ENCODE assay signal across 22 cellular contexts in genomic region chr2:240364582-240364960, GRCh38.
"Had no signal": no experiment of that assay in that cellular context is flagged by ENCODE, and none has a peak within 500 bp of the region (broad histone marks: within the 10 kb centered on the region; RNA-seq: fewer than 3 reads in every experiment).

No MANE protein-coding gene starts in this region.

- H3K27ac Mint-ChIP-seq: activated B cell treated with CpG ODN at 0.5 μM for 24 hours; activated CD4-positive, alpha-beta T cell treated with anti-CD3 and anti-CD28 coated beads, Interleukin-2, amount 10 ng/mL, durations not matched to agents 24 days and 14 days; activated CD8-positive, alpha-beta T cell treated with anti-CD3 and anti-CD28 coated beads for 36 hours; activated naive CD8-positive, alpha-beta T cell treated with anti-CD3 and anti-CD28 coated beads for 36 hours; activated T-helper 17 cell treated with anti-CD3 and anti-CD28 coated beads, Interleukin-2, amount 50 U/mL, for 72 hours; endodermal cell; immature natural killer cell; T-helper 2 cell treated with Interferon-gamma antibody and Interleukin-4, amounts not matched to agents 5 μg/mL and 100 μg/mL, for 36 hours had no signal

- H3K36me3 Mint-ChIP-seq: immature natural killer cell had no signal

- H3K4me3 Mint-ChIP-seq: activated B cell treated with CpG ODN at 0.5 μM for 24 hours; activated CD4-positive, alpha-beta T cell treated with anti-CD3 and anti-CD28 coated beads, Interleukin-2, amount 10 ng/mL, durations not matched to agents 24 days and 14 days; activated CD8-positive, alpha-beta T cell treated with anti-CD3 and anti-CD28 coated beads for 36 hours; activated naive CD8-positive, alpha-beta T cell treated with anti-CD3 and anti-CD28 coated beads for 36 hours; activated T-helper 17 cell treated with anti-CD3 and anti-CD28 coated beads, Interleukin-2, amount 50 U/mL, for 72 hours; endodermal cell; immature natural killer cell; T-helper 2 cell treated with Interferon-gamma antibody and Interleukin-4, amounts not matched to agents 5 μg/mL and 100 μg/mL, for 36 hours had no signal

- H3K4me1 ChIP-seq: colonic mucosa had no signal

- H3K9me3 ChIP-seq: colonic mucosa, SK-N-SH had no signal

- H3K9me3 Mint-ChIP-seq: immature natural killer cell had no signal

- DNase-seq: activated B cell treated with CpG ODN at 0.5 μM for 24 hours; activated CD4-positive, alpha-beta T cell treated with anti-CD3 and anti-CD28 coated beads, Interleukin-2, amount 10 ng/mL, durations not matched to agents 24 days and 14 days; activated CD8-positive, alpha-beta T cell treated with anti-CD3 and anti-CD28 coated beads for 36 hours; activated naive CD4-positive, alpha-beta T cell; activated naive CD8-positive, alpha-beta T cell treated with anti-CD3 and anti-CD28 coated beads for 36 hours; activated T-cell treated with anti-CD3 and anti-CD28 coated beads, Interleukin-2, amount 50 U/mL, for 1 hour; amniotic stem cell; central memory CD4-positive, alpha-beta T cell; colonic mucosa; endodermal cell; foreskin keratinocyte; immature natural killer cell; left colon; mammary epithelial cell; SK-N-SH; stimulated activated CD8-positive, alpha-beta memory T cell treated with anti-CD3 and anti-CD28 coated beads, Interleukin-4, amount 100 ng/mL, for 48 hours; stimulated activated naive CD4-positive, alpha-beta T cell; tibial artery had no signal

- H3K27me3 ChIP-seq: colonic mucosa, tibial artery had no signal

- H3K27ac ChIP-seq: colonic mucosa, epithelial cell of prostate, foreskin keratinocyte, parathyroid adenoma, tibial artery had no signal

- H3K9ac ChIP-seq: parathyroid adenoma, SK-N-SH had no signal

- H3K36me3 ChIP-seq: colonic mucosa, tibial artery had no signal

- H3K4me1 Mint-ChIP-seq: activated B cell treated with CpG ODN at 0.5 μM for 24 hours; activated CD4-positive, alpha-beta T cell treated with anti-CD3 and anti-CD28 coated beads, Interleukin-2, amount 10 ng/mL, durations not matched to agents 24 days and 14 days; activated naive CD8-positive, alpha-beta T cell treated with anti-CD3 and anti-CD28 coated beads for 36 hours; activated T-helper 17 cell treated with anti-CD3 and anti-CD28 coated beads, Interleukin-2, amount 50 U/mL, for 72 hours; endodermal cell; immature natural killer cell had no signal

- H3K4me2 ChIP-seq: SK-N-SH had no signal

- H2AFZ ChIP-seq: parathyroid adenoma had no signal

- ATAC-seq: activated CD8-positive, alpha-beta T cell treated with anti-CD3 and anti-CD28 coated beads for 36 hours; activated T-helper 17 cell treated with anti-CD3 and anti-CD28 coated beads, Interleukin-2, amount 50 U/mL, for 72 hours; foreskin keratinocyte; left colon had no signal

- H3K27me3 Mint-ChIP-seq: activated B cell treated with CpG ODN at 0.5 μM for 24 hours; activated CD4-positive, alpha-beta T cell treated with anti-CD3 and anti-CD28 coated beads, Interleukin-2, amount 10 ng/mL, durations not matched to agents 24 days and 14 days; activated CD8-positive, alpha-beta T cell treated with anti-CD3 and anti-CD28 coated beads for 36 hours; activated naive CD8-positive, alpha-beta T cell treated with anti-CD3 and anti-CD28 coated beads for 36 hours; activated T-helper 17 cell treated with anti-CD3 and anti-CD28 coated beads, Interleukin-2, amount 50 U/mL, for 72 hours had no signal

- H3K4me3 ChIP-seq: colonic mucosa, tibial artery had no signal
